ENCODE assay signal across 20 cellular contexts in the genomic region with DNA sequence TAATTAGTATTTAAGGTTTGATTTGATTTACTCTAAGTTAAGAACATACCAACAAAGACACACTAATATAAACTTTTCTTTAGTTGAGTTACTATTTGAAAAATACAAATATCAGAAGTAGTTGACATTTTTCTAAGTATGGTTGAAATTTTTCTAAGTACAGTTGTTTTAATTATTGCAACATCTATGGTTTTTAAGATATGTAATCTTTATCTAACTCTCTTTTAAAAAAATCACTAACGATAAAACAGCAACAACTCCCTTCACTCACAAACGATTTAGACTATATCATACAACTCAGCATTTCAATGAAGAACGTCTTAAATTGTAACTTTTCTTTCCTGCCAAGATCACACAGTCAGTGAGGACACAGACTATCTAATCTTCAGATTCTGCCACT. TPM values are rescaled to one million over a fixed set of nuclear protein-coding genes. Genes with fewer than 3 reads are reported as not detected.
DNase-seq lines count a peak whose midpoint lies in the region; ATAC-seq and TF ChIP-seq lines count a peak whose summit lies in the region.
"Had no signal": no experiment of that assay in that cellular context is flagged by ENCODE, and none has a peak within 500 bp of the region (broad histone marks: within the 10 kb centered on the region; RNA-seq: fewer than 3 reads in every experiment).

No MANE protein-coding gene starts in this region.

- H3K27ac Mint-ChIP-seq in activated CD8-positive, alpha-beta T cell treated with anti-CD3 and anti-CD28 coated beads for 36 hours: no peak overlapping the region
- no peak overlapping the region for H3K27ac Mint-ChIP-seq in activated CD8-positive, alpha-beta T cell treated with anti-CD3 and anti-CD28 coated beads, Interleukin-2, amount 10 ng/mL, durations not matched to agents 7 days and 5 days
- H3K27ac Mint-ChIP-seq in CD14-positive monocyte: no peak overlapping the region
- H3K27ac Mint-ChIP-seq: activated T-cell treated with anti-CD3 and anti-CD28 coated beads, Interleukin-2, amount 50 U/mL, for 24 hours; CD8-positive, alpha-beta T cell had no signal

- H3K4me1 Mint-ChIP-seq in activated CD8-positive, alpha-beta T cell treated with anti-CD3 and anti-CD28 coated beads for 36 hours (ENCODE audit: low read depth): peaks cover 13% of the 10 kb centered on the region
- H3K4me1 Mint-ChIP-seq in activated CD8-positive, alpha-beta T cell treated with anti-CD3 and anti-CD28 coated beads, Interleukin-2, amount 10 ng/mL, durations not matched to agents 7 days and 5 days (ENCODE audit: low read depth): peaks cover 12% of the 10 kb centered on the region
- peaks cover 5% of the 10 kb centered on the region for H3K4me1 Mint-ChIP-seq in CD14-positive monocyte

- H3K9me3 ChIP-seq in OCI-LY7 (ENCODE audit: low read length) (no peaks in the 10 kb centered on the region), fibroblast of lung (ENCODE audit: control insufficient read depth, insufficient read depth, low read depth, low read length) (no peaks in the 10 kb centered on the region), smooth muscle cell (replicated peaks; ENCODE audit: low read depth) (no peaks in the 10 kb centered on the region)
- H3K9me3 ChIP-seq: tibial nerve had no signal

- no peak for TF ChIP-seq CTCF in activated CD8-positive, alpha-beta T cell treated with anti-CD3 and anti-CD28 coated beads for 36 hours (IDR thresholded peaks at IDR 0.05)
- no peak for TF ChIP-seq CTCF in OCI-LY7 (conservative IDR thresholded peaks at IDR 0.05; ENCODE audit: low read length)
- no peak for TF ChIP-seq CTCF in fibroblast of lung (conservative IDR thresholded peaks at IDR 0.05 in 1 of 2, IDR thresholded peaks at IDR 0.05 in 1 of 2; ENCODE audit: low read depth in 1 of 2, low read length in 2 of 2)
- no peak for TF ChIP-seq CTCF in smooth muscle cell (IDR thresholded peaks at IDR 0.05; ENCODE audit: borderline replicate concordance, insufficient read depth, poor library complexity, severe bottlenecking)
- no peak for TF ChIP-seq CTCF in CD14-positive monocyte (IDR thresholded peaks at IDR 0.05)

- peaks cover 45% of the 10 kb centered on the region for H3K36me3 ChIP-seq in OCI-LY7 (ENCODE audit: insufficient read depth, low read length)
- peaks cover 3% of the 10 kb centered on the region for H3K36me3 ChIP-seq in fibroblast of lung (ENCODE audit: control insufficient read depth, insufficient read depth, low read length)
- H3K36me3 ChIP-seq in smooth muscle cell (ENCODE audit: low read depth): peaks cover 21% of the 10 kb centered on the region

- H4K20me1 ChIP-seq in OCI-LY7 (ENCODE audit: insufficient read depth, low read length) (no peaks in the 10 kb centered on the region), fibroblast of lung (ENCODE audit: control insufficient read depth, extremely low read depth, insufficient read depth, low read length) (no peaks in the 10 kb centered on the region), smooth muscle cell (ENCODE audit: low read depth) (peaks cover 5% of the 10 kb centered on the region)

- no TSS peak for BruUV-seq in OCI-LY7 (replicated peaks; lab: Mats Ljungman, UMichigan)

- H3K9me3 Mint-ChIP-seq in activated CD8-positive, alpha-beta T cell treated with anti-CD3 and anti-CD28 coated beads for 36 hours: no peaks in the 10 kb centered on the region
- no peaks in the 10 kb centered on the region for H3K9me3 Mint-ChIP-seq in activated CD8-positive, alpha-beta T cell treated with anti-CD3 and anti-CD28 coated beads, Interleukin-2, amount 10 ng/mL, durations not matched to agents 7 days and 5 days (ENCODE audit: insufficient read depth)
- H3K9me3 Mint-ChIP-seq in CD14-positive monocyte: no peaks in the 10 kb centered on the region
- H3K9me3 Mint-ChIP-seq: activated T-cell treated with anti-CD3 and anti-CD28 coated beads, Interleukin-2, amount 50 U/mL, for 24 hours; CD8-positive, alpha-beta T cell had no signal

- no peak overlapping the region for H3K27ac ChIP-seq in OCI-LY7 (ENCODE audit: low read depth, low read length, poor library complexity, severe bottlenecking)
- no peak overlapping the region for H3K27ac ChIP-seq in fibroblast of lung (ENCODE audit: insufficient read depth, low read length)
- H3K27ac ChIP-seq in smooth muscle cell (ENCODE audit: low read depth): no peak overlapping the region
- H3K27ac ChIP-seq: parathyroid adenoma, tibial nerve had no signal

- no peak for ATAC-seq in activated CD8-positive, alpha-beta T cell treated with anti-CD3 and anti-CD28 coated beads for 36 hours
- no peak for ATAC-seq in activated CD8-positive, alpha-beta T cell treated with anti-CD3 and anti-CD28 coated beads, Interleukin-2, amount 10 ng/mL, durations not matched to agents 7 days and 5 days
- ATAC-seq: CD8-positive, alpha-beta T cell had no signal

- H3K27me3 Mint-ChIP-seq in activated CD8-positive, alpha-beta T cell treated with anti-CD3 and anti-CD28 coated beads for 36 hours: no peaks in the 10 kb centered on the region
- no peaks in the 10 kb centered on the region for H3K27me3 Mint-ChIP-seq in activated CD8-positive, alpha-beta T cell treated with anti-CD3 and anti-CD28 coated beads, Interleukin-2, amount 10 ng/mL, durations not matched to agents 7 days and 5 days (ENCODE audit: low read depth)
- no peaks in the 10 kb centered on the region for H3K27me3 Mint-ChIP-seq in CD14-positive monocyte (ENCODE audit: low read depth in 3 of 3)
- H3K27me3 Mint-ChIP-seq: activated T-cell treated with anti-CD3 and anti-CD28 coated beads, Interleukin-2, amount 50 U/mL, for 24 hours had no signal

- peak overlapping the region; percentile 93 for H3K4me3 ChIP-seq in OCI-LY7 (ENCODE audit: low read depth, low read length, poor library complexity, severe bottlenecking)
- peak overlapping the region in 1 of 4 experiments; percentile 96 for H3K4me3 ChIP-seq in fibroblast of lung (replicated peaks in 1 of 4; ENCODE audit: control extremely low read depth in 1 of 4, insufficient read depth in 1 of 4, low read depth in 3 of 4, low read length in 4 of 4)
- no peak overlapping the region for H3K4me3 ChIP-seq in smooth muscle cell
- H3K4me3 ChIP-seq: tibial nerve had no signal

- H3K4me1 ChIP-seq in OCI-LY7 (ENCODE audit: insufficient read depth, low read length, poor library complexity, severe bottlenecking) (peaks cover 24% of the 10 kb centered on the region), fibroblast of lung (ENCODE audit: control insufficient read depth, extremely low read depth, insufficient read depth, low read length) (peaks cover 10% of the 10 kb centered on the region), smooth muscle cell (ENCODE audit: low read depth) (peaks cover 27% of the 10 kb centered on the region)

- POLR2A ChIA-PET in activated CD8-positive, alpha-beta T cell treated with anti-CD3 and anti-CD28 coated beads for 36 hours (lab: Charles Lee): no interaction called here
- POLR2A ChIA-PET in activated CD8-positive, alpha-beta T cell treated with anti-CD3 and anti-CD28 coated beads, Interleukin-2, amount 10 ng/mL, durations not matched to agents 7 days and 5 days (lab: Charles Lee): interaction anchor here (0.7 kb wide), 1 partner anchor 30 kb away, joined by 3 read pairs; no protein-coding TSS in a partner anchor
- POLR2A ChIA-PET in OCI-LY7 (lab: Charles Lee): no interaction called here

- H3K4me3 Mint-ChIP-seq in activated CD8-positive, alpha-beta T cell treated with anti-CD3 and anti-CD28 coated beads for 36 hours: peak overlapping the region; percentile 26
- H3K4me3 Mint-ChIP-seq in activated CD8-positive, alpha-beta T cell treated with anti-CD3 and anti-CD28 coated beads, Interleukin-2, amount 10 ng/mL, durations not matched to agents 7 days and 5 days: no peak overlapping the region
- no peak overlapping the region for H3K4me3 Mint-ChIP-seq in CD14-positive monocyte
- H3K4me3 Mint-ChIP-seq: activated T-cell treated with anti-CD3 and anti-CD28 coated beads, Interleukin-2, amount 50 U/mL, for 24 hours; CD8-positive, alpha-beta T cell had no signal

- intact Hi-C loops in activated CD8-positive, alpha-beta T cell treated with anti-CD3 and anti-CD28 coated beads for 36 hours (cut with micrococcal nuclease): no loop called here
- intact Hi-C loops in OCI-LY7 (cut with micrococcal nuclease; ENCODE audit: unreplicated experiment) (no loop called here), CD14-positive monocyte (cut with micrococcal nuclease) (no loop called here)

- peaks cover 19% of the 10 kb centered on the region for H3K36me3 Mint-ChIP-seq in activated CD8-positive, alpha-beta T cell treated with anti-CD3 and anti-CD28 coated beads for 36 hours (ENCODE audit: low read depth)
- peaks cover 34% of the 10 kb centered on the region for H3K36me3 Mint-ChIP-seq in activated CD8-positive, alpha-beta T cell treated with anti-CD3 and anti-CD28 coated beads, Interleukin-2, amount 10 ng/mL, durations not matched to agents 7 days and 5 days (ENCODE audit: low read depth)
- H3K36me3 Mint-ChIP-seq in CD14-positive monocyte: peaks cover 28 to 31% of the 10 kb centered on the region in 2 donors

- H3K79me2 ChIP-seq in OCI-LY7 (ENCODE audit: insufficient read depth, low read depth, low read length) (peaks cover 44% of the 10 kb centered on the region), fibroblast of lung (ENCODE audit: control insufficient read depth, insufficient read depth, low read length) (peaks cover 31% of the 10 kb centered on the region), smooth muscle cell (ENCODE audit: low read depth) (peaks cover 50% of the 10 kb centered on the region)

- H3K4me2 ChIP-seq in OCI-LY7 (ENCODE audit: low read length) (peak overlapping the region; percentile 76), fibroblast of lung (ENCODE audit: extremely low read depth, insufficient read depth, low read length) (peak overlapping the region; percentile 2), smooth muscle cell (peak overlapping the region; percentile 92)

- H3K9me2 ChIP-seq in OCI-LY7 (ENCODE audit: insufficient read depth, low read length): no peaks in the 10 kb centered on the region

- DNase-seq in activated CD8-positive, alpha-beta T cell treated with anti-CD3 and anti-CD28 coated beads for 36 hours: no peak
- no peak for DNase-seq in activated CD8-positive, alpha-beta T cell treated with anti-CD3 and anti-CD28 coated beads, Interleukin-2, amount 10 ng/mL, durations not matched to agents 7 days and 5 days
- DNase-seq in OCI-LY7 (ENCODE audit: low spot score): no peak
- no peak for DNase-seq in fibroblast of lung (ENCODE audit: low read depth in 2 of 2)
- DNase-seq in smooth muscle cell (lab: John Stamatoyannopoulos, UW; ENCODE audit: unreplicated experiment): no peak
- DNase-seq in CD14-positive monocyte (ENCODE audit: low spot score): no peak
- no peak for DNase-seq in DMS53 treated with DMSO at 0.1 percent for 48 hours (lab: John Stamatoyannopoulos, UW; ENCODE audit: unreplicated experiment)
- no peak for DNase-seq in activated CD8-positive, alpha-beta memory T cell treated with anti-CD3 and anti-CD28 coated beads, Interleukin-2, amount 50 U/mL, for 4 hours
- DNase-seq: activated CD4-positive, alpha-beta T cell treated with anti-CD3 and anti-CD28 coated beads for 4 hours; activated T-cell treated with anti-CD3 and anti-CD28 coated beads, Interleukin-2, amount 50 U/mL, for 24 hours; CD8-positive, alpha-beta T cell; central memory CD4-positive, alpha-beta T cell; EL; Kasumi-1; NCI-H1417 treated with DMSO at 0.1 percent for 48 hours; NCI-H226; NK-92 treated with Interleukin-12 subunit alpha and Interleukin-12 subunit beta, amount 100 ng/mL, for 24 hours; SHP77 had no signal

- H2AFZ ChIP-seq in OCI-LY7 (ENCODE audit: low read length) (no peak overlapping the region), fibroblast of lung (ENCODE audit: low read length) (no peak overlapping the region), smooth muscle cell (ENCODE audit: low read depth) (no peak overlapping the region)
- H2AFZ ChIP-seq: parathyroid adenoma had no signal

- CTCF ChIA-PET in activated CD8-positive, alpha-beta T cell treated with anti-CD3 and anti-CD28 coated beads for 36 hours (lab: Charles Lee): no interaction called here
- CTCF ChIA-PET in activated CD8-positive, alpha-beta T cell treated with anti-CD3 and anti-CD28 coated beads, Interleukin-2, amount 10 ng/mL, durations not matched to agents 7 days and 5 days (lab: Charles Lee): no interaction called here
- CTCF ChIA-PET in OCI-LY7 (lab: Charles Lee; ENCODE audit: unreplicated experiment): no interaction called here

- WGBS in smooth muscle cell (ENCODE audit: low lambda C conversion rate): 83% methylated on average over 3 of the region's 3 CpGs

- H3K9ac ChIP-seq in fibroblast of lung (ENCODE audit: insufficient read depth, low read length) (no peak overlapping the region), smooth muscle cell (ENCODE audit: low read depth) (no peak overlapping the region)
- H3K9ac ChIP-seq: parathyroid adenoma had no signal

- H3F3A ChIP-seq in smooth muscle cell (ENCODE audit: low read depth): no peaks in the 10 kb centered on the region

- H3K27me3 ChIP-seq in fibroblast of lung (ENCODE audit: control insufficient read depth, insufficient read depth, low read length) (no peaks in the 10 kb centered on the region), smooth muscle cell (ENCODE audit: low read depth) (no peaks in the 10 kb centered on the region)
- H3K27me3 ChIP-seq: tibial nerve had no signal

RNA-seq across cellular contexts. Expression of a gene that starts 2.0 kb away (rescaled TPM):
- 10 to 100 TPM; 22.5 to 25.6 TPM for total RNA-seq in activated CD8-positive, alpha-beta T cell treated with anti-CD3 and anti-CD28 coated beads for 36 hours
- 10 to 100 TPM; 36.0 to 44.2 TPM for total RNA-seq in activated CD8-positive, alpha-beta T cell treated with anti-CD3 and anti-CD28 coated beads, Interleukin-2, amount 10 ng/mL, durations not matched to agents 7 days and 5 days
- total RNA-seq in OCI-LY7 (2014; rRNA removed; shearing (Covaris generic)): 24.9 and 29.2 TPM in 2 replicates
- total RNA-seq in OCI-LY7 (2022) (32.1 and 37.5 TPM in 2 replicates), fibroblast of lung (6.2 and 8.3 TPM in 2 replicates), smooth muscle cell (13.3 and 24.1 TPM in 2 replicates)
- polyA plus RNA-seq in fibroblast of lung (5.8 and 7.5 TPM in 2 replicates), smooth muscle cell (4.9 and 10.6 TPM in 2 replicates), CD14-positive monocyte (1 to 10 TPM in 1 of 2 donors, under 1 TPM in 1; 0.87 to 2.9 TPM)
- 7.1 and 8.8 TPM in 2 replicates for polyA plus RNA-seq in fibroblast of lung (2012)
- polyA minus RNA-seq in fibroblast of lung (ENCODE audit: low replicate concordance): 35.5 and 51.2 TPM in 2 replicates

RNA-seq across cellular contexts. Expression of a gene that starts 2.3 kb away (rescaled TPM):
- total RNA-seq in activated CD8-positive, alpha-beta T cell treated with anti-CD3 and anti-CD28 coated beads for 36 hours: 10 to 100 TPM; 63.7 to 64.9 TPM
- total RNA-seq in activated CD8-positive, alpha-beta T cell treated with anti-CD3 and anti-CD28 coated beads, Interleukin-2, amount 10 ng/mL, durations not matched to agents 7 days and 5 days: 10 to 100 TPM; 28.6 to 29.6 TPM
- total RNA-seq in OCI-LY7 (2014; rRNA removed; shearing (Covaris generic)): 17.3 and 28.8 TPM in 2 replicates
- total RNA-seq in OCI-LY7 (2022) (28.2 and 28.6 TPM in 2 replicates), fibroblast of lung (20.0 and 35.3 TPM in 2 replicates), smooth muscle cell (44.9 and 67.1 TPM in 2 replicates)
- polyA plus RNA-seq in fibroblast of lung (38.8 and 44.0 TPM in 2 replicates), smooth muscle cell (68.9 and 69.1 TPM in 2 replicates), CD14-positive monocyte (1 to 10 TPM; 5.2 to 8.9 TPM)
- 31.5 and 36.7 TPM in 2 replicates for polyA plus RNA-seq in fibroblast of lung (2012)
- polyA minus RNA-seq in fibroblast of lung (ENCODE audit: low replicate concordance): 59.0 and 72.7 TPM in 2 replicates

Comparison
In these comparisons a context has a peak if more than half of its experiments do, and no peak if none do; other contexts are left out.
1. H3K4me2 ChIP-seq: peak in every context shown above with its lines; median percentile 92 in smooth muscle cell; 76 in OCI-LY7; 2 in fibroblast of lung.